ENCODE assay signal across 19 cellular contexts in genomic region chr5:170147051-170147785, GRCh38. TPM values are rescaled to one million over a fixed set of nuclear protein-coding genes. Genes with fewer than 3 reads are reported as not detected.
DNase-seq lines count a peak whose midpoint lies in the region; ATAC-seq lines count a peak whose summit lies in the region.
"Had no signal": no experiment of that assay in that cellular context is flagged by ENCODE, and none has a peak within 500 bp of the region (broad histone marks: within the 10 kb centered on the region; RNA-seq: fewer than 3 reads in every experiment).

No MANE protein-coding gene starts in this region.

- H2AK5ac ChIP-seq in neuronal stem cell (ENCODE audit: low read depth, low read length), result no peak overlapping the region

- H2BK120ac ChIP-seq in neuronal stem cell (ENCODE audit: low read depth, low read length), result no peak overlapping the region

- peak overlapping the region; percentile 14 for H2BK5ac ChIP-seq in neuronal stem cell (ENCODE audit: low read length)

- H3K79me1 ChIP-seq in neuronal stem cell (ENCODE audit: low read depth, low read length), result no peaks in the 10 kb centered on the region

- H2AFZ ChIP-seq in neuronal stem cell (ENCODE audit: low read length), result no peak overlapping the region

- no peak overlapping the region for H3K4me3 Mint-ChIP-seq in activated CD8-positive, alpha-beta memory T cell treated with anti-CD3 and anti-CD28 coated beads, Interleukin-2, amount 10 ng/mL, durations not matched to agents 7 days and 5 days
- no peak overlapping the region for H3K4me3 Mint-ChIP-seq in stimulated activated naive CD8-positive, alpha-beta T cell treated with anti-CD3 and anti-CD28 coated beads, Interleukin-15, amount 100 ng/mL, for 72 hours
- H3K4me3 Mint-ChIP-seq: CD14-positive monocyte; CD8-positive, alpha-beta T cell had no signal

- H3K9ac ChIP-seq in neuronal stem cell (ENCODE audit: low read depth, low read length, poor library complexity), result no peak overlapping the region

- no peak overlapping the region for H3K14ac ChIP-seq in neuronal stem cell (ENCODE audit: low read length)

- no peak overlapping the region for H2BK15ac ChIP-seq in neuronal stem cell (ENCODE audit: low read length)

- H3K36me3 Mint-ChIP-seq in activated CD8-positive, alpha-beta memory T cell treated with anti-CD3 and anti-CD28 coated beads, Interleukin-2, amount 10 ng/mL, durations not matched to agents 7 days and 5 days, result no peaks in the 10 kb centered on the region
- H3K36me3 Mint-ChIP-seq: CD14-positive monocyte; CD8-positive, alpha-beta T cell had no signal

- CTCF ChIA-PET in activated CD8-positive, alpha-beta memory T cell treated with anti-CD3 and anti-CD28 coated beads, Interleukin-2, amount 10 ng/mL, durations not matched to agents 7 days and 5 days (lab: Charles Lee), result interaction anchor here (1.6 kb wide), 1 partner anchor 37 kb away, joined by 3 read pairs; no protein-coding TSS in a partner anchor

- no peak overlapping the region for H2BK12ac ChIP-seq in neuronal stem cell (ENCODE audit: low read length)

- H3K4me1 Mint-ChIP-seq in activated CD8-positive, alpha-beta memory T cell treated with anti-CD3 and anti-CD28 coated beads, Interleukin-2, amount 10 ng/mL, durations not matched to agents 7 days and 5 days, result no peaks in the 10 kb centered on the region
- no peaks in the 10 kb centered on the region for H3K4me1 Mint-ChIP-seq in stimulated activated naive CD8-positive, alpha-beta T cell treated with anti-CD3 and anti-CD28 coated beads, Interleukin-15, amount 100 ng/mL, for 72 hours

- H3K4me2 ChIP-seq in neuronal stem cell (ENCODE audit: insufficient read depth, low read length, poor library complexity, severe bottlenecking), result no peak overlapping the region

- no peaks in the 10 kb centered on the region for H3K9me3 ChIP-seq in neuronal stem cell (replicated peaks in 1 of 2; ENCODE audit: control insufficient read depth in 2 of 2, insufficient read depth in 1 of 2, low read depth in 1 of 2, low read length in 2 of 2)
- H3K9me3 ChIP-seq: HAP-1 had no signal

- H3K23ac ChIP-seq in neuronal stem cell (ENCODE audit: low read depth, low read length, poor library complexity), result no peak overlapping the region

- no peaks in the 10 kb centered on the region for H3K27me3 ChIP-seq in neuronal stem cell (ENCODE audit: control insufficient read depth in 3 of 3, insufficient read depth in 3 of 3, low read depth in 1 of 3, low read length in 3 of 3)

- H3K27ac Mint-ChIP-seq in activated CD8-positive, alpha-beta memory T cell treated with anti-CD3 and anti-CD28 coated beads, Interleukin-2, amount 10 ng/mL, durations not matched to agents 7 days and 5 days, result no peak overlapping the region
- no peak overlapping the region for H3K27ac Mint-ChIP-seq in stimulated activated naive CD8-positive, alpha-beta T cell treated with anti-CD3 and anti-CD28 coated beads, Interleukin-15, amount 100 ng/mL, for 72 hours
- H3K27ac Mint-ChIP-seq: CD14-positive monocyte; CD8-positive, alpha-beta T cell had no signal

- no peak for ATAC-seq in activated CD8-positive, alpha-beta memory T cell treated with anti-CD3 and anti-CD28 coated beads, Interleukin-2, amount 10 ng/mL, durations not matched to agents 7 days and 5 days
- peak; percentile 8 for ATAC-seq in stimulated activated naive CD8-positive, alpha-beta T cell treated with anti-CD3 and anti-CD28 coated beads, Interleukin-15, amount 100 ng/mL, for 72 hours
- no peak for ATAC-seq in stimulated activated naive CD8-positive, alpha-beta T cell treated with anti-CD3 and anti-CD28 coated beads, Interleukin-15, Interleukin-2, amounts not matched to agents 100 U/mL and 50 U/mL, for 24 hours
- ATAC-seq: CD8-positive, alpha-beta T cell; HepG2 had no signal

- H4K91ac ChIP-seq in neuronal stem cell (ENCODE audit: low read depth, low read length, poor library complexity), result no peak overlapping the region

- no peak overlapping the region for H4K8ac ChIP-seq in neuronal stem cell (ENCODE audit: low read depth, low read length)

- H3K4me3 ChIP-seq in neuronal stem cell (ENCODE audit: low read length in 2 of 2), result peak overlapping the region in 1 of 2 donors; percentile 18
- H3K4me3 ChIP-seq: HAP-1 had no signal

- H3K4ac ChIP-seq in neuronal stem cell (ENCODE audit: low read length), result no peak overlapping the region

- H3K9me3 Mint-ChIP-seq in activated CD8-positive, alpha-beta memory T cell treated with anti-CD3 and anti-CD28 coated beads, Interleukin-2, amount 10 ng/mL, durations not matched to agents 7 days and 5 days (ENCODE audit: low read depth), result no peaks in the 10 kb centered on the region
- no peaks in the 10 kb centered on the region for H3K9me3 Mint-ChIP-seq in stimulated activated naive CD8-positive, alpha-beta T cell treated with anti-CD3 and anti-CD28 coated beads, Interleukin-15, amount 100 ng/mL, for 72 hours
- H3K9me3 Mint-ChIP-seq: CD8-positive, alpha-beta T cell had no signal

- peaks cover 0 to 6% of the 10 kb centered on the region in 2 donors for H3K4me1 ChIP-seq in neuronal stem cell (ENCODE audit: control insufficient read depth in 2 of 2, insufficient read depth in 1 of 2, low read depth in 1 of 2, low read length in 2 of 2)

- peak; percentile 27 for DNase-seq in activated CD8-positive, alpha-beta memory T cell treated with anti-CD3 and anti-CD28 coated beads, Interleukin-2, amount 10 ng/mL, durations not matched to agents 7 days and 5 days
- no peak for DNase-seq in activated CD8-positive, alpha-beta memory T cell treated with anti-CD3 and anti-CD28 coated beads for 24 hours
- DNase-seq in stimulated activated naive CD8-positive, alpha-beta T cell treated with anti-CD3 and anti-CD28 coated beads, Interleukin-15, amount 100 ng/mL, for 72 hours, result no peak
- no peak for DNase-seq in stimulated activated naive CD8-positive, alpha-beta T cell treated with anti-CD3 and anti-CD28 coated beads, Interleukin-15, Interleukin-2, amounts not matched to agents 100 U/mL and 50 U/mL, for 24 hours
- no peak for DNase-seq in neuronal stem cell (ENCODE audit: low spot score)
- DNase-seq in NCI-H446 (lab: John Stamatoyannopoulos, UW), result no peak
- no peak for DNase-seq in activated effector memory CD4-positive, alpha-beta T cell treated with anti-CD3 and anti-CD28 coated beads, Interleukin-2, amount 50 U/mL, for 16 hours
- DNase-seq: CD8-positive, alpha-beta T cell; COR-L47; DMS153; DMS79 treated with DMSO at 0.1 percent for 48 hours; EL; GOT3 had no signal

- H3K36me3 ChIP-seq in neuronal stem cell (replicated peaks in 1 of 2; ENCODE audit: control insufficient read depth in 2 of 2, insufficient read depth in 2 of 2, low read length in 2 of 2), result no peaks in the 10 kb centered on the region
- H3K36me3 ChIP-seq: HAP-1 had no signal

- no peak overlapping the region for H3K27ac ChIP-seq in neuronal stem cell (replicated peaks; ENCODE audit: low read length)
- H3K27ac ChIP-seq: 22Rv1 had no signal

- no peak overlapping the region for H3K18ac ChIP-seq in neuronal stem cell (ENCODE audit: low read length)

- peaks cover 3% of the 10 kb centered on the region for H3K27me3 Mint-ChIP-seq in activated CD8-positive, alpha-beta memory T cell treated with anti-CD3 and anti-CD28 coated beads, Interleukin-2, amount 10 ng/mL, durations not matched to agents 7 days and 5 days
- H3K27me3 Mint-ChIP-seq in stimulated activated naive CD8-positive, alpha-beta T cell treated with anti-CD3 and anti-CD28 coated beads, Interleukin-15, amount 100 ng/mL, for 72 hours, result peaks cover 7% of the 10 kb centered on the region

- WGBS in neuronal stem cell (ENCODE audit: extremely low coverage in 2 of 2, insufficient read length in 2 of 2, insufficient replicate concordance in 1 of 2), 2 donors, result no CpG with 5 or more reads among the region's 12 CpGs

RNA-seq across cellular contexts. Expression of gene FOXI1, which starts 41.5 kb away (rescaled TPM):
- not detected for total RNA-seq in activated CD8-positive, alpha-beta memory T cell treated with anti-CD3 and anti-CD28 coated beads, Interleukin-2, amount 10 ng/mL, durations not matched to agents 7 days and 5 days
- 0.03 TPM for polyA plus RNA-seq in neuronal stem cell (2013, experiment 1 of 2)
- 0.03 TPM for polyA plus RNA-seq in neuronal stem cell (2013, experiment 2 of 2)
- total RNA-seq: A673; CD8-positive, alpha-beta T cell; HepG2 had no signal
- polyA plus RNA-seq: BJ, CD14-positive monocyte, HepG2 had no signal
